In the genomic region with DNA sequence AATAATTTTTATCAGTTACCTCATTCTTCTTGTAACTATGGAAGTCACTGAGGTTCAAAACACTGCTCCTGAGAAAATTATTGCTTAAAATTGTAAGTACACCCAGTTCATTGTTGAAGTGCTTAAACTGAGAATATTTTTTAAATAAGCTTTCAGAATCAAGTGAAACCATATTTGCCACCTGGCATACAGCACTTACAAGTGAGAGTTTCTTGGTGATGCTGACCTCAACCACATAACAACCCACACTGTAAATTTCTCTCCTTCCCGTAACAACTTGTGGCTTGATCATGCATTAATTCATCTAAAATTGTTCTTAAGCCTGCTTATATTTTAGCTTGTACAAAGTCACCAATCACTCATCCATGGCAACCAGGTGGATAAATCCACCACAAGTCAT, we compare ENCODE assay signal across 9 cellular contexts. TPM values are rescaled to one million over a fixed set of nuclear protein-coding genes. Genes with fewer than 3 reads are reported as not detected.
DNase-seq lines count a peak whose midpoint lies in the region; ATAC-seq lines count a peak whose summit lies in the region.
"Had no signal": no experiment of that assay in that cellular context is flagged by ENCODE, and none has a peak within 500 bp of the region (broad histone marks: within the 10 kb centered on the region; RNA-seq: fewer than 3 reads in every experiment).

No MANE protein-coding gene starts in this region.

- DNase-seq in putamen (ENCODE audit: low spot score) = peak; percentile 40
- DNase-seq in stimulated activated CD4-positive, alpha-beta T cell treated with anti-CD3 and anti-CD28 coated beads, Interleukin-2, amount 100 ng/mL, for 24 hours = no peak
- no peak for DNase-seq in NCI-H1105 treated with DMSO at 0.1 percent for 48 hours (lab: John Stamatoyannopoulos, UW)
- no peak for DNase-seq in ureter (ENCODE audit: low spot score)
- no peak for DNase-seq in activated gamma-delta T cell (lab: John Stamatoyannopoulos, UW)
- DNase-seq: IMR-90 had no signal

- peak; percentile 74 for ATAC-seq in GM18907 (IDR thresholded peaks at IDR 0.05; ENCODE audit: unreplicated experiment)
- ATAC-seq in HG02571 (IDR thresholded peaks at IDR 0.05; ENCODE audit: unreplicated experiment) = peak; percentile 65
- peak; percentile 63 for ATAC-seq in HG03442 (IDR thresholded peaks at IDR 0.05; ENCODE audit: unreplicated experiment)

RNA-seq across cellular contexts. Expression of a gene that starts 34.0 kb away (rescaled TPM):
- total RNA-seq in ureter = 40.8 TPM
